ENCODE assay signal across 17 cellular contexts in genomic region chr6:3061501-3061941, GRCh38. TPM values are rescaled to one million over a fixed set of nuclear protein-coding genes. Genes with fewer than 3 reads are reported as not detected.
DNase-seq lines count a peak whose midpoint lies in the region; ATAC-seq and TF ChIP-seq lines count a peak whose summit lies in the region.
"Had no signal": no experiment of that assay in that cellular context is flagged by ENCODE, and none has a peak within 500 bp of the region (broad histone marks: within the 10 kb centered on the region; RNA-seq: fewer than 3 reads in every experiment).

No MANE protein-coding gene starts in this region.

- TF ChIP-seq POLR2A in erythroblast (IDR thresholded peaks at IDR 0.05; ENCODE audit: low read length) = no peak

- peak; percentile 67 for DNase-seq in AG04449 (ENCODE audit: low read depth, low spot score)
- peak; percentile 63 for DNase-seq in H4 (ENCODE audit: low spot score)
- peak; percentile 48 for DNase-seq in RKO (ENCODE audit: low spot score)
- peak; percentile 16 to 25 for DNase-seq in erythroblast (lab: John Stamatoyannopoulos, UW)
- no peak for DNase-seq in retina
- no peak for DNase-seq in GM13977 (ENCODE audit: low spot score)
- DNase-seq in stimulated activated CD4-positive, alpha-beta T cell treated with anti-CD3 and anti-CD28 coated beads, Interleukin-4, amount 100 ng/mL, for 1 hour = no peak
- no peak for DNase-seq in Right ventricle myocardium inferior (ENCODE audit: missing footprints)
- DNase-seq: activated CD4-positive, alpha-beta T cell treated with anti-CD3 and anti-CD28 coated beads, Interleukin-2, amount 50 U/mL, for 1 hour; activated naive CD4-positive, alpha-beta T cell treated with anti-CD3 and anti-CD28 coated beads, Interleukin-2, amount 10 ng/mL, durations not matched to agents 7 days and 5 days; CD4-positive, alpha-beta memory T cell; effector CD4-positive, alpha-beta T cell; hippocampal formation; NCI-H446; stimulated activated naive CD8-positive, alpha-beta T cell treated with anti-CD3 and anti-CD28 coated beads, Interleukin-15, Interleukin-2, amounts not matched to agents 100 U/mL and 50 U/mL, for 24 hours had no signal

- in situ Hi-C loops in GM13977 (cut with MboI; ENCODE audit: low pct_unique_long_range_greater_than_20kb, low sequenced_read_pairs, unreplicated experiment) = no loop called here

- H3K4me3 ChIP-seq in AG04449 (ENCODE audit: low read depth, low read length) = no peak overlapping the region
- H3K4me3 ChIP-seq: HAP-1, lung had no signal

- peak; percentile 20 for TF ChIP-seq CTCF in AG04449 (IDR thresholded peaks at IDR 0.05; ENCODE audit: insufficient read depth, low read length, missing control alignments)
- TF ChIP-seq CTCF in GM13977 (IDR thresholded peaks at IDR 0.05; ENCODE audit: extremely low read depth, insufficient read depth, missing control alignments) = no peak

- CTCF ChIA-PET in AG04449 (lab: Yijun Ruan, JAX) = interaction anchor here (1.0 to 2.0 kb wide), 3 partner anchors 60 to 109 kb away, joined by 6 to 7 read pairs (median 6); no protein-coding TSS in a partner anchor

- no peak for ATAC-seq in Right ventricle myocardium inferior
- ATAC-seq: stimulated activated naive CD8-positive, alpha-beta T cell treated with anti-CD3 and anti-CD28 coated beads, Interleukin-15, Interleukin-2, amounts not matched to agents 100 U/mL and 50 U/mL, for 24 hours had no signal

- POLR2A ChIA-PET in AG04449 (lab: Yijun Ruan, JAX) = interaction anchor here (0.6 kb wide), 1 partner anchor 71 kb away, joined by 3 read pairs; no protein-coding TSS in a partner anchor

- intact Hi-C loops in Right ventricle myocardium inferior (cut with DNase I) = no loop called here

RNA-seq across cellular contexts. Expression of gene RIPK1, which starts 6.8 kb away (rescaled TPM):
- total RNA-seq in H4 (2014; rRNA removed; shearing (Covaris generic)) = 10.1 and 14.2 TPM in 2 replicates
- 6.9 TPM for total RNA-seq in Right ventricle myocardium inferior

RNA-seq across cellular contexts. Expression of gene BPHL, which starts 57.0 kb away (rescaled TPM):
- total RNA-seq in H4 (2014; rRNA removed; shearing (Covaris generic)) = 19.0 and 21.6 TPM in 2 replicates
- total RNA-seq in Right ventricle myocardium inferior = 19.0 TPM

Comparison
In these comparisons a context has a peak if more than half of its experiments do, and no peak if none do; other contexts are left out.
1. DNase-seq: peak in AG04449 (single experiment), H4 (single experiment), RKO (single experiment) and erythroblast (2 of 2); none in retina (single experiment), GM13977 (single experiment), stimulated activated CD4-positive, alpha-beta T cell treated with anti-CD3 and anti-CD28 coated beads, Interleukin-4, amount 100 ng/mL, for 1 hour (single experiment) and Right ventricle myocardium inferior (single experiment).